ENCODE assay signal across 8 cellular contexts in genomic region chr19:38373907-38374331, GRCh38. TPM values are rescaled to one million over a fixed set of nuclear protein-coding genes. Genes with fewer than 3 reads are reported as not detected.
DNase-seq lines count a peak whose midpoint lies in the region; ATAC-seq and TF ChIP-seq lines count a peak whose summit lies in the region.

No MANE protein-coding gene starts in this region.

- no peaks in the 10 kb centered on the region for H3K9me3 Mint-ChIP-seq in natural killer cell

- no peak for DNase-seq in AG09309 (ENCODE audit: low read depth)
- DNase-seq in Karpas-422 = no peak
- DNase-seq in coronary artery (ENCODE audit: low spot score) = no peak
- no peak for DNase-seq in natural killer cell
- no peak for DNase-seq in activated gamma-delta T cell treated with Interleukin-2 at 50 U/mL for 16 hours
- DNase-seq in NCI-H510A treated with DMSO at 0.1 percent for 48 hours (lab: John Stamatoyannopoulos, UW) = no peak
- no peak for DNase-seq in activated CD4-positive, CD25-positive, alpha-beta regulatory T cell treated with anti-CD3 and anti-CD28 coated beads, Interleukin-2, amount 50 U/mL, for 72 hours
- no peak for DNase-seq in C1 segment of cervical spinal cord (lab: John Stamatoyannopoulos, UW)

- H3K79me2 ChIP-seq in Karpas-422 (ENCODE audit: low read length) = peaks cover 33% of the 10 kb centered on the region

- no peaks in the 10 kb centered on the region for H3K27me3 ChIP-seq in Karpas-422 (ENCODE audit: low read length)

- no peak for TF ChIP-seq CTCF in AG09309 (IDR thresholded peaks at IDR 0.05; ENCODE audit: control insufficient read depth, insufficient read depth, low read depth, low read length, missing control alignments)
- no peak for TF ChIP-seq CTCF in coronary artery (IDR thresholded peaks at IDR 0.05)
- TF ChIP-seq CTCF in natural killer cell (IDR thresholded peaks at IDR 0.05) = no peak

- peak overlapping the region; percentile 99 to 100 for H3K27ac Mint-ChIP-seq in natural killer cell

- peak overlapping the region; percentile 67 for H3K9ac ChIP-seq in Karpas-422 (ENCODE audit: low read length)

- peaks cover 4% of the 10 kb centered on the region; the same call in 1 of the 2 replicates for H3K36me3 ChIP-seq in Karpas-422 (ENCODE audit: insufficient read depth, low read length)

- peak overlapping the region; percentile 90 for H3K4me2 ChIP-seq in Karpas-422 (ENCODE audit: low read depth, low read length, poor library complexity, severe bottlenecking)

- intact Hi-C loops in natural killer cell (cut with micrococcal nuclease) = loop anchor here (1.0 to 2.0 kb wide), 5 partner anchors 15 to 467 kb away; partner anchors contain the start of genes CATSPERG, FAM98C, GGN and SIPA1L3

- H2AFZ ChIP-seq in Karpas-422 (ENCODE audit: low read length) = peak overlapping the region; percentile 73

- no peak for ATAC-seq in natural killer cell

- H3K9me3 ChIP-seq in Karpas-422 (ENCODE audit: low read length) = no peaks in the 10 kb centered on the region

- H3K27ac ChIP-seq in Karpas-422 (ENCODE audit: low read length) = no peak overlapping the region
- H3K27ac ChIP-seq in coronary artery = peak overlapping the region; percentile 81 to 88

- H3K27me3 Mint-ChIP-seq in natural killer cell (ENCODE audit: low read depth in 2 of 2) = peaks cover 0 to 4% of the 10 kb centered on the region in 2 donors

- H3K4me1 ChIP-seq in Karpas-422 (ENCODE audit: low read length) = peaks cover 19% of the 10 kb centered on the region

- H3K4me3 ChIP-seq in AG09309 (ENCODE audit: control insufficient read depth, low read depth, low read length) = peak overlapping the region; percentile 99
- H3K4me3 ChIP-seq in Karpas-422 (ENCODE audit: low read length) = peak overlapping the region; percentile 71
- H3K4me3 ChIP-seq in coronary artery = peak overlapping the region; percentile 82

- no peaks in the 10 kb centered on the region for H3K36me3 Mint-ChIP-seq in natural killer cell

- H4K20me1 ChIP-seq in Karpas-422 (ENCODE audit: insufficient read depth, low read depth, low read length) = peaks cover 6% of the 10 kb centered on the region; the same call in 1 of the 2 replicates

- H3K9me2 ChIP-seq in Karpas-422 (replicated peaks; ENCODE audit: insufficient read depth, low read length) = no peaks in the 10 kb centered on the region

- peaks cover 25 to 30% of the 10 kb centered on the region in 2 donors for H3K4me1 Mint-ChIP-seq in natural killer cell

- H3K4me3 Mint-ChIP-seq in natural killer cell = peak overlapping the region; percentile 100

RNA-seq across cellular contexts. Expression of gene PSMD8, which starts 0.5 kb away (rescaled TPM):
- total RNA-seq in Karpas-422 (2014; rRNA removed; shearing (Covaris generic); ENCODE audit: low replicate concordance) = 188 and 199 TPM in 2 replicates
- total RNA-seq in natural killer cell = 100 to 1,000 TPM; 109 to 115 (median 109) TPM

RNA-seq across cellular contexts. Expression of gene GGN, which starts 13.9 kb away (rescaled TPM):
- total RNA-seq in Karpas-422 (2014; rRNA removed; shearing (Covaris generic); ENCODE audit: low replicate concordance) = not detected in 2 replicates
- total RNA-seq in natural killer cell = not detected

RNA-seq across cellular contexts. Expression of gene SPRED3, which starts 14.6 kb away (rescaled TPM):
- 0.07 and 0.11 TPM in 2 replicates for total RNA-seq in Karpas-422 (2014; rRNA removed; shearing (Covaris generic); ENCODE audit: low replicate concordance)
- total RNA-seq in natural killer cell = 1 to 10 TPM; 1.1 to 4.2 (median 1.3) TPM

RNA-seq across cellular contexts. Expression of gene FAM98C, which starts 29.0 kb away (rescaled TPM):
- total RNA-seq in Karpas-422 (2014; rRNA removed; shearing (Covaris generic); ENCODE audit: low replicate concordance) = 12.8 and 21.4 TPM in 2 replicates
- 10 to 100 TPM; 36.9 to 42.1 (median 41.6) TPM for total RNA-seq in natural killer cell

RNA-seq across cellular contexts. Expression of gene CATSPERG, which starts 38.3 kb away (rescaled TPM):
- 4.3 and 14.6 TPM in 2 replicates for total RNA-seq in Karpas-422 (2014; rRNA removed; shearing (Covaris generic); ENCODE audit: low replicate concordance)
- 10 to 100 TPM; 16.6 to 29.2 (median 25.6) TPM for total RNA-seq in natural killer cell
